27 cellular contexts compared by ENCODE assay signal in genomic region chr16:81148277-81148676, GRCh38.
"Had no signal": no experiment of that assay in that cellular context is flagged by ENCODE, and none has a peak within 500 bp of the region (broad histone marks: within the 10 kb centered on the region; RNA-seq: fewer than 3 reads in every experiment).

No MANE protein-coding gene starts in this region.

- H3K4me3 Mint-ChIP-seq: mesothelial cell of epicardium; naive B cell; natural killer cell; nephron progenitor cell; stimulated activated effector memory CD8-positive, alpha-beta T cell treated with anti-CD3 and anti-CD28 coated beads, Interleukin-12 subunit alpha, Interleukin-12 subunit beta, amount 100 ng/mL, for 72 hours; stimulated activated naive CD8-positive, alpha-beta T cell treated with anti-CD3 and anti-CD28 coated beads, Interleukin-15, Interleukin-2, amounts not matched to agents 100 ng/mL and 50 ng/mL, for 24 hours; type B pancreatic cell had no signal

- H3K36me3 Mint-ChIP-seq: mesothelial cell of epicardium; naive B cell; natural killer cell; stimulated activated effector memory CD8-positive, alpha-beta T cell treated with anti-CD3 and anti-CD28 coated beads, Interleukin-12 subunit alpha, Interleukin-12 subunit beta, amount 100 ng/mL, for 72 hours; type B pancreatic cell had no signal

- H3K27ac ChIP-seq: left ventricle myocardium inferior, pancreas, prostate gland, sigmoid colon, spleen, suprapubic skin, thoracic aorta, tibial artery, vagina had no signal

- DNase-seq: hippocampal formation; islet precursor cell; left ventricle myocardium inferior; mesendoderm; naive B cell; natural killer cell; nephron progenitor cell; nucleus accumbens; pancreas; posterior cingulate gyrus; retina; right cardiac atrium; sigmoid colon; small intestine; spleen; stimulated activated CD4-positive, alpha-beta T cell treated with anti-CD3 and anti-CD28 coated beads, Interleukin-4, amount 100 ng/mL, for 24 hours; stimulated activated naive CD4-positive, alpha-beta T cell; tibial artery had no signal

- H3K4me3 ChIP-seq: left ventricle myocardium inferior, lung, pancreas, prostate gland, sigmoid colon, spleen, suprapubic skin, thoracic aorta, tibial artery, vagina had no signal

- H3K27me3 Mint-ChIP-seq: type B pancreatic cell had no signal

- H3K9me3 ChIP-seq: left ventricle myocardium inferior, pancreas, prostate gland, sigmoid colon, spleen, suprapubic skin, thoracic aorta, tibial artery, vagina had no signal

- H3K27ac Mint-ChIP-seq: mesothelial cell of epicardium; natural killer cell; nephron progenitor cell; stimulated activated effector memory CD8-positive, alpha-beta T cell treated with anti-CD3 and anti-CD28 coated beads, Interleukin-12 subunit alpha, Interleukin-12 subunit beta, amount 100 ng/mL, for 72 hours; stimulated activated naive CD8-positive, alpha-beta T cell treated with anti-CD3 and anti-CD28 coated beads, Interleukin-15, Interleukin-2, amounts not matched to agents 100 ng/mL and 50 ng/mL, for 24 hours; type B pancreatic cell had no signal

- H3K9me3 Mint-ChIP-seq: mesothelial cell of epicardium; naive B cell; natural killer cell; nephron progenitor cell; stimulated activated effector memory CD8-positive, alpha-beta T cell treated with anti-CD3 and anti-CD28 coated beads, Interleukin-12 subunit alpha, Interleukin-12 subunit beta, amount 100 ng/mL, for 72 hours; stimulated activated naive CD8-positive, alpha-beta T cell treated with anti-CD3 and anti-CD28 coated beads, Interleukin-15, Interleukin-2, amounts not matched to agents 100 ng/mL and 50 ng/mL, for 24 hours; type B pancreatic cell had no signal

- H3K4me1 Mint-ChIP-seq: naive B cell; natural killer cell; stimulated activated effector memory CD8-positive, alpha-beta T cell treated with anti-CD3 and anti-CD28 coated beads, Interleukin-12 subunit alpha, Interleukin-12 subunit beta, amount 100 ng/mL, for 72 hours had no signal

- H3K4me1 ChIP-seq: left ventricle myocardium inferior, pancreas, prostate gland, sigmoid colon, spleen, suprapubic skin, tibial artery, vagina had no signal

- H3K36me3 ChIP-seq: pancreas, prostate gland, sigmoid colon, spleen, thoracic aorta, vagina had no signal

- H3K27me3 ChIP-seq: sigmoid colon, suprapubic skin, tibial artery, vagina had no signal
